In genomic region chr4:9000505-9001001, GRCh38 we compare ENCODE assay signal across 8 cellular contexts.
DNase-seq lines count a peak whose midpoint lies in the region; ATAC-seq, FAIRE-seq and TF ChIP-seq lines count a peak whose summit lies in the region.
"Not testable (repeated sequence)": the region's sequence is repeated elsewhere in the genome, so short reads cannot be mapped to it uniquely, and the experiment has no call there.

No MANE protein-coding gene starts in this region.

- H3K14ac ChIP-seq in trophoblast cell (ENCODE audit: low read length): not testable (repeated sequence)

- not testable (repeated sequence) for H3K36me3 Mint-ChIP-seq in CD8-positive, alpha-beta T cell; stimulated activated naive B cell treated with anti-CD40 and anti-IgM and Interleukin-4, amounts not matched to agents 10 μg/mL and 1 μg/mL and 100 μg/mL, for 72 hours

- not testable (repeated sequence) for H2BK120ac ChIP-seq in trophoblast cell (ENCODE audit: insufficient read depth, low read length, poor library complexity)

- FAIRE-seq in HTR-8/SVneo (lab: Jason Lieb, UNC): not testable (repeated sequence)

- not testable (repeated sequence) for H3K4me1 ChIP-seq in CD8-positive, alpha-beta T cell (ENCODE audit: insufficient read depth, low read length); colonic mucosa; trophoblast cell (ENCODE audit: control insufficient read depth in 1 of 2, insufficient read depth in 2 of 2, low read length in 2 of 2)

- not testable (repeated sequence) for H3K79me2 ChIP-seq in trophoblast cell (ENCODE audit: control insufficient read depth, insufficient read depth, low read length, poor library complexity)

- not testable (repeated sequence) for H3K23ac ChIP-seq in trophoblast cell (ENCODE audit: low read length)

- not testable (repeated sequence) for H3K4me1 Mint-ChIP-seq in CD8-positive, alpha-beta T cell (ENCODE audit: low read depth)
- H3K4me1 Mint-ChIP-seq in stimulated activated naive B cell treated with anti-CD40 and anti-IgM and Interleukin-4, amounts not matched to agents 10 μg/mL and 1 μg/mL and 100 μg/mL, for 72 hours: peaks cover 0 to 15% of the 10 kb centered on the region in 2 donors

- not testable (repeated sequence) for H3K4me3 Mint-ChIP-seq in CD8-positive, alpha-beta T cell
- peak overlapping the region; percentile 57 to 64 for H3K4me3 Mint-ChIP-seq in stimulated activated naive B cell treated with anti-CD40 and anti-IgM and Interleukin-4, amounts not matched to agents 10 μg/mL and 1 μg/mL and 100 μg/mL, for 72 hours

- H2BK12ac ChIP-seq in trophoblast cell (ENCODE audit: low read length): not testable (repeated sequence)

- CTCF ChIA-PET in CD8-positive, alpha-beta T cell (lab: Charles Lee): not testable (repeated sequence)

- H3K79me1 ChIP-seq in trophoblast cell (ENCODE audit: low read length): not testable (repeated sequence)

- not testable (repeated sequence) for H3K4ac ChIP-seq in trophoblast cell (ENCODE audit: low read depth, low read length)

- not testable (repeated sequence) for H3K27ac ChIP-seq in CD8-positive, alpha-beta T cell (ENCODE audit: low read depth, low read length); colonic mucosa; trophoblast cell (ENCODE audit: low read depth, low read length)

- not testable (repeated sequence) for H4K12ac ChIP-seq in trophoblast cell (ENCODE audit: low read depth, low read length)

- TF ChIP-seq CTCF in CD8-positive, alpha-beta T cell (IDR thresholded peaks at IDR 0.05): peak; percentile 57
- peak; percentile 78 for TF ChIP-seq CTCF in colonic mucosa (IDR thresholded peaks at IDR 0.05)

- H3K9me3 ChIP-seq in CD8-positive, alpha-beta T cell (ENCODE audit: low read length); colonic mucosa; trophoblast cell (ENCODE audit: insufficient read depth, low read depth, low read length): not testable (repeated sequence)

- peak; percentile 12 to 67 (median 23) for DNase-seq in CD8-positive, alpha-beta T cell
- DNase-seq in HTR-8/SVneo (ENCODE audit: insufficient read length, low spot score) (peak; percentile 21), RPMI8226 (peak; percentile 20), colonic mucosa (peak; percentile 56), trophoblast cell (peak; percentile 4 to 46)
- DNase-seq in activated T-cell treated with anti-CD3 and anti-CD28 coated beads, Interleukin-2, amount 50 U/mL, for 1 hour: peak; percentile 65
- DNase-seq in stimulated activated naive B cell treated with anti-CD40 and anti-IgM and Interleukin-4, amounts not matched to agents 10 μg/mL and 1 μg/mL and 100 μg/mL, for 72 hours: peak; percentile 39

- not testable (repeated sequence) for H3K18ac ChIP-seq in trophoblast cell (ENCODE audit: low read length)

- POLR2A ChIA-PET in CD8-positive, alpha-beta T cell (lab: Charles Lee): not testable (repeated sequence)

- H3K27ac Mint-ChIP-seq in CD8-positive, alpha-beta T cell; stimulated activated naive B cell treated with anti-CD40 and anti-IgM and Interleukin-4, amounts not matched to agents 10 μg/mL and 1 μg/mL and 100 μg/mL, for 72 hours: not testable (repeated sequence)

- peak overlapping the region in 1 of 2 donors; percentile 35 for H3K9ac ChIP-seq in colonic mucosa (ENCODE audit: low read depth in 2 of 2, low read length in 2 of 2)
- not testable (repeated sequence) for H3K9ac ChIP-seq in trophoblast cell (ENCODE audit: low read length)

- not testable (repeated sequence) for H2BK5ac ChIP-seq in trophoblast cell (ENCODE audit: low read depth, low read length, poor library complexity)

- H3K27me3 Mint-ChIP-seq in CD8-positive, alpha-beta T cell (ENCODE audit: low read depth): peaks cover 16% of the 10 kb centered on the region
- H3K27me3 Mint-ChIP-seq in stimulated activated naive B cell treated with anti-CD40 and anti-IgM and Interleukin-4, amounts not matched to agents 10 μg/mL and 1 μg/mL and 100 μg/mL, for 72 hours: peaks cover 14 to 65% of the 10 kb centered on the region in 2 donors

- not testable (repeated sequence) for H4K91ac ChIP-seq in trophoblast cell (ENCODE audit: low read depth, low read length)

- not testable (repeated sequence) for H3K4me3 ChIP-seq in CD8-positive, alpha-beta T cell (ENCODE audit: low read depth, low read length); trophoblast cell (ENCODE audit: low read depth, low read length)
- H3K4me3 ChIP-seq in colonic mucosa: peak overlapping the region; percentile 20
- H3K4me3 ChIP-seq in iPS-11a (ENCODE audit: low read depth, low read length): peak overlapping the region; percentile 8

- H3K4me2 ChIP-seq in trophoblast cell (ENCODE audit: low read length): peak overlapping the region; percentile 83

- H2AFZ ChIP-seq in trophoblast cell (ENCODE audit: insufficient read depth, low read length, poor library complexity): not testable (repeated sequence)

- not testable (repeated sequence) for H3K9me3 Mint-ChIP-seq in CD8-positive, alpha-beta T cell; stimulated activated naive B cell treated with anti-CD40 and anti-IgM and Interleukin-4, amounts not matched to agents 10 μg/mL and 1 μg/mL and 100 μg/mL, for 72 hours

- H3K27me3 ChIP-seq in CD8-positive, alpha-beta T cell (ENCODE audit: insufficient read depth, low read length); colonic mucosa; trophoblast cell (ENCODE audit: insufficient read depth, low read length): not testable (repeated sequence)

- H4K8ac ChIP-seq in trophoblast cell (ENCODE audit: low read depth, low read length): not testable (repeated sequence)

- not testable (repeated sequence) for ATAC-seq in CD8-positive, alpha-beta T cell
- peak; percentile 45 to 55 for ATAC-seq in stimulated activated naive B cell treated with anti-CD40 and anti-IgM and Interleukin-4, amounts not matched to agents 10 μg/mL and 1 μg/mL and 100 μg/mL, for 72 hours (replicated peaks)

- intact Hi-C loops in CD8-positive, alpha-beta T cell (cut with DNase I, micrococcal nuclease): loop anchor here in 1 of 2 experiments (5.0 kb wide), 1 partner anchor 122 kb away; no protein-coding TSS in a partner anchor
- intact Hi-C loops in colonic mucosa (cut with DNase I): loop anchor here (5.0 kb wide), 2 partner anchors 102 to 122 kb away; no protein-coding TSS in a partner anchor

- not testable (repeated sequence) for H3K36me3 ChIP-seq in CD8-positive, alpha-beta T cell (ENCODE audit: insufficient read depth, low read length); colonic mucosa; trophoblast cell (ENCODE audit: control insufficient read depth in 1 of 2, insufficient read depth in 2 of 2, low read length in 2 of 2)

- H2AK5ac ChIP-seq in trophoblast cell (ENCODE audit: low read length): not testable (repeated sequence)

- whole genome bisulfite sequencing in trophoblast cell (ENCODE audit: extremely low coverage, insufficient coverage, insufficient read length): no CpG with 5 or more reads among the region's 52 CpGs
